ENCODE assay signal across 11 cellular contexts in the genomic region with DNA sequence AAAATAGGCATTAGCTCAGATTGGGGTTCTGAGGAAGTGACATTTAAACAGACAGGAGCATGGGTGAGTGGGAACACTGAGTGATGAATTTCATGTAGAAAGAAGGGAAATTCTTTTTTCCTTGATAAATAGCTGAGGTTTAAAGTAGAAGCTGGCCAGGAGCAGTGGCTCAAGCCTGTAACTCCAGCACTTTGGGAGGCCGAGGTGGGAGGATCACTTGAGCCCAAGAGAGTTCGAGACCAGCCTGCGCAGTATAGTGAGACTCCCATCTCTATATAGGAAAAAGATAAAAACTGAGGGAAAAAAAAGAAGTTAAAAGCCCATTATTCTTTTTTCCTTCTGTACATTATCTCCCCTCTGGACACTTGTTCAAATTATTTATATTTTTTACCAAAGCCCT. TPM values are rescaled to one million over a fixed set of nuclear protein-coding genes. Genes with fewer than 3 reads are reported as not detected.
DNase-seq lines count a peak whose midpoint lies in the region; ATAC-seq, FAIRE-seq and TF ChIP-seq lines count a peak whose summit lies in the region.
"Had no signal": no experiment of that assay in that cellular context is flagged by ENCODE, and none has a peak within 500 bp of the region (broad histone marks: within the 10 kb centered on the region; RNA-seq: fewer than 3 reads in every experiment).

No MANE protein-coding gene starts in this region.

- H3K9me1 ChIP-seq in keratinocyte (ENCODE audit: control insufficient read depth, extremely low read depth, insufficient read depth, low read length) = no peaks in the 10 kb centered on the region

- H2BK15ac ChIP-seq in mesendoderm (replicated peaks; ENCODE audit: low read depth) = no peak overlapping the region

- no peak overlapping the region for H3K18ac ChIP-seq in mesendoderm (ENCODE audit: low read length)

- no peak overlapping the region for H3K23ac ChIP-seq in mesendoderm (ENCODE audit: low read length)

- H3K4me2 ChIP-seq in keratinocyte (ENCODE audit: control insufficient read depth, extremely low read depth, insufficient read depth, low read depth, low read length) (peak overlapping the region; percentile 2), mesendoderm (ENCODE audit: low read length) (no peak overlapping the region)

- no CpG with 5 or more reads among the region's 3 CpGs for WGBS in mesendoderm (ENCODE audit: extremely low coverage, insufficient coverage, low lambda C conversion rate)

- ATAC-seq in WTC11 (no peak), GM21447 (IDR thresholded peaks at IDR 0.05; ENCODE audit: unreplicated experiment) (no peak)

- H3K4ac ChIP-seq in mesendoderm (ENCODE audit: low read depth, low read length) = no peak overlapping the region

- FAIRE-seq in keratinocyte (lab: Jason Lieb, UNC) = no peak
- FAIRE-seq: colon, HTR-8/SVneo had no signal

- H3K9me3 Mint-ChIP-seq in activated naive CD4-positive, alpha-beta T cell treated with anti-CD3 and anti-CD28 coated beads, Interleukin-2, amount 10 ng/mL, durations not matched to agents 7 days and 5 days = no peaks in the 10 kb centered on the region
- H3K9me3 Mint-ChIP-seq in WTC11 = no peaks in the 10 kb centered on the region
- no peaks in the 10 kb centered on the region for H3K9me3 Mint-ChIP-seq in type B pancreatic cell

- H3K27me3 ChIP-seq in keratinocyte (ENCODE audit: control insufficient read depth, extremely low read depth, insufficient read depth, low read length) (no peaks in the 10 kb centered on the region), mesendoderm (ENCODE audit: insufficient read depth, low read length, poor library complexity) (no peaks in the 10 kb centered on the region)

- dilution Hi-C loops in keratinocyte (cut with MboI; ENCODE audit: extremely low pct_ligation_motif_present, low sequenced_read_pairs) = no loop called here

- H3K4me1 ChIP-seq in keratinocyte (ENCODE audit: control insufficient read depth, extremely low read depth, insufficient read depth, low read length) (peaks cover 62% of the 10 kb centered on the region), mesendoderm (ENCODE audit: control insufficient read depth, low read depth, low read length) (peaks cover 8% of the 10 kb centered on the region)

- H4K5ac ChIP-seq in mesendoderm (ENCODE audit: low read length) = no peak overlapping the region

- H3K27ac ChIP-seq in keratinocyte (ENCODE audit: control insufficient read depth, insufficient read depth, low read length) (peak overlapping the region; percentile 4), mesendoderm (ENCODE audit: low read depth, low read length) (no peak overlapping the region)

- POLR2A ChIA-PET in WTC11 (lab: Charles Lee) = no interaction called here

- no peak overlapping the region for H4K8ac ChIP-seq in mesendoderm (ENCODE audit: low read depth, low read length)

- H4K20me1 ChIP-seq in keratinocyte (ENCODE audit: control insufficient read depth, extremely low read depth, insufficient read depth, low read length) = peaks cover 46% of the 10 kb centered on the region

- peaks cover 72% of the 10 kb centered on the region for H3K36me3 Mint-ChIP-seq in activated naive CD4-positive, alpha-beta T cell treated with anti-CD3 and anti-CD28 coated beads, Interleukin-2, amount 10 ng/mL, durations not matched to agents 7 days and 5 days
- peaks cover 10% of the 10 kb centered on the region for H3K36me3 Mint-ChIP-seq in WTC11
- H3K36me3 Mint-ChIP-seq in type B pancreatic cell = peaks cover 23% of the 10 kb centered on the region

- peak overlapping the region; percentile 91 for H3K27ac Mint-ChIP-seq in activated naive CD4-positive, alpha-beta T cell treated with anti-CD3 and anti-CD28 coated beads, Interleukin-2, amount 10 ng/mL, durations not matched to agents 7 days and 5 days
- H3K27ac Mint-ChIP-seq in WTC11 (peak overlapping the region; percentile 74), type B pancreatic cell (peak overlapping the region; percentile 77)

- H3K79me1 ChIP-seq in mesendoderm (ENCODE audit: low read length) = no peaks in the 10 kb centered on the region

- TF ChIP-seq CTCF in WTC11 (IDR thresholded peaks at IDR 0.05) = no peak
- TF ChIP-seq CTCF in keratinocyte (optimal IDR thresholded peaks at IDR 0.05 in 1 of 3, IDR thresholded peaks at IDR 0.05 in 1 of 3, conservative IDR thresholded peaks at IDR 0.05 in 1 of 3; ENCODE audit: extremely low read depth in 1 of 3, insufficient read depth in 2 of 3, low read length in 3 of 3) = no peak
- no peak for TF ChIP-seq CTCF in type B pancreatic cell (conservative IDR thresholded peaks at IDR 0.05)

- intact Hi-C loops in head of caudate nucleus (cut with DNase I) = loop anchor here (5.0 kb wide), 1 partner anchor 37 kb away; a partner anchor contains a TSS

- no peak overlapping the region for H2AFZ ChIP-seq in keratinocyte (ENCODE audit: control insufficient read depth, low read length)

- no peak overlapping the region for H2BK5ac ChIP-seq in mesendoderm (ENCODE audit: low read length)

- H3K27me3 Mint-ChIP-seq in activated naive CD4-positive, alpha-beta T cell treated with anti-CD3 and anti-CD28 coated beads, Interleukin-2, amount 10 ng/mL, durations not matched to agents 7 days and 5 days = no peaks in the 10 kb centered on the region
- H3K27me3 Mint-ChIP-seq in WTC11 (ENCODE audit: low read depth) (no peaks in the 10 kb centered on the region; the same call in 1 of the 2 replicates), type B pancreatic cell (no peaks in the 10 kb centered on the region)

- H3K4me3 ChIP-seq in keratinocyte (ENCODE audit: control insufficient read depth in 2 of 3, extremely low read depth in 1 of 3, insufficient read depth in 2 of 3, low read depth in 1 of 3, low read length in 3 of 3) = no peak overlapping the region
- no peak overlapping the region for H3K4me3 ChIP-seq in mesendoderm (ENCODE audit: low read length)

- H3K56ac ChIP-seq in mesendoderm (ENCODE audit: low read length) = no peak overlapping the region

- H3K9me3 ChIP-seq in keratinocyte (ENCODE audit: control insufficient read depth, low read depth, low read length) = no peaks in the 10 kb centered on the region

- H3K79me2 ChIP-seq in keratinocyte (ENCODE audit: control insufficient read depth, insufficient read depth, low read length) (peaks cover 96% of the 10 kb centered on the region), mesendoderm (ENCODE audit: control insufficient read depth, insufficient read depth, low read length) (peaks cover 84% of the 10 kb centered on the region)

- no peak for DNase-seq in activated naive CD4-positive, alpha-beta T cell treated with anti-CD3 and anti-CD28 coated beads, Interleukin-2, amount 10 ng/mL, durations not matched to agents 7 days and 5 days
- DNase-seq in activated naive CD4-positive, alpha-beta T cell (lab: John Stamatoyannopoulos, UW) = no peak
- DNase-seq in WTC11 (ENCODE audit: low spot score) (no peak), keratinocyte (ENCODE audit: low read depth, low spot score) (no peak), type B pancreatic cell (ENCODE audit: extremely low spot score, unreplicated experiment) (no peak), head of caudate nucleus (no peak), mesendoderm (no peak)
- DNase-seq: NCI-H2081 had no signal

- H2AK5ac ChIP-seq in mesendoderm (ENCODE audit: low read length) = no peak overlapping the region

- peak overlapping the region; percentile 84 for H3K4me3 Mint-ChIP-seq in activated naive CD4-positive, alpha-beta T cell treated with anti-CD3 and anti-CD28 coated beads, Interleukin-2, amount 10 ng/mL, durations not matched to agents 7 days and 5 days
- H3K4me3 Mint-ChIP-seq in WTC11 = no peak overlapping the region
- peak overlapping the region; percentile 47 for H3K4me3 Mint-ChIP-seq in type B pancreatic cell

- no peak overlapping the region for H3K9ac ChIP-seq in keratinocyte (ENCODE audit: control insufficient read depth, extremely low read depth, insufficient read depth, low read length)
- H3K9ac ChIP-seq in mesendoderm (ENCODE audit: low read length) = no peak overlapping the region

- peaks cover 76% of the 10 kb centered on the region for H3K4me1 Mint-ChIP-seq in activated naive CD4-positive, alpha-beta T cell treated with anti-CD3 and anti-CD28 coated beads, Interleukin-2, amount 10 ng/mL, durations not matched to agents 7 days and 5 days
- H3K4me1 Mint-ChIP-seq in WTC11 (peaks cover 78% of the 10 kb centered on the region), type B pancreatic cell (ENCODE audit: unreplicated experiment) (peaks cover 48% of the 10 kb centered on the region)

- peaks cover 5 to 26% of the 10 kb centered on the region in 2 experiments for H3K36me3 ChIP-seq in keratinocyte (ENCODE audit: control insufficient read depth in 2 of 2, extremely low read depth in 1 of 2, insufficient read depth in 2 of 2, low read length in 2 of 2)
- no peaks in the 10 kb centered on the region for H3K36me3 ChIP-seq in mesendoderm (ENCODE audit: control insufficient read depth, insufficient read depth, low read length)

- H2BK120ac ChIP-seq in mesendoderm (ENCODE audit: low read depth, low read length) = no peak overlapping the region

- CTCF ChIA-PET in activated naive CD4-positive, alpha-beta T cell treated with anti-CD3 and anti-CD28 coated beads, Interleukin-2, amount 10 ng/mL, durations not matched to agents 7 days and 5 days (lab: Charles Lee) = interaction anchor here (1.1 kb wide), 1 partner anchor 53 kb away, joined by 3 read pairs; no protein-coding TSS in a partner anchor
- CTCF ChIA-PET in WTC11 (lab: Charles Lee) = no interaction called here

RNA-seq across cellular contexts. Expression of a gene that starts 9.1 kb away (rescaled TPM):
- total RNA-seq in WTC11 (2021) (318 to 358 TPM (median 326 TPM) in 3 replicates), type B pancreatic cell (ENCODE audit: low replicate concordance) (220 and 287 TPM in 2 replicates)
- polyA plus RNA-seq in keratinocyte = 164 to 238 TPM (median 230 TPM) in 3 replicates
- 149 TPM for polyA plus RNA-seq in keratinocyte (2011; ENCODE audit: low read depth)
- polyA plus RNA-seq in keratinocyte (2011; cell fraction: cytosol; rRNA removed) = 154 and 156 TPM in 2 replicates
- 171 and 186 TPM in 2 replicates for polyA plus RNA-seq in keratinocyte (2011; cell fraction: nucleus; rRNA removed)
- 128 and 184 TPM in 2 replicates for polyA plus RNA-seq in keratinocyte (2012; ENCODE audit: low replicate concordance)
- polyA minus RNA-seq in keratinocyte = 160 to 224 TPM (median 169 TPM) in 3 replicates
- polyA minus RNA-seq in keratinocyte (2011; cell fraction: cytosol; rRNA and poly(A)+ RNA removed) = 138 TPM
- 79.5 and 115 TPM in 2 replicates for polyA minus RNA-seq in keratinocyte (2011; cell fraction: nucleus; rRNA and poly(A)+ RNA removed)
- polyA plus RNA-seq in mesendoderm (2013, experiment 1 of 2) = 258 TPM
- 258 TPM for polyA plus RNA-seq in mesendoderm (2013, experiment 2 of 2)

RNA-seq across cellular contexts. Expression of a gene that starts 28.5 kb away (rescaled TPM):
- total RNA-seq in WTC11 (2021) (not detected in 3 replicates), type B pancreatic cell (ENCODE audit: low replicate concordance) (0.97 and 3.1 TPM in 2 replicates)
- polyA plus RNA-seq in keratinocyte = not detected in 3 replicates
- polyA plus RNA-seq in keratinocyte (2011; ENCODE audit: low read depth) = not detected
- not detected in 2 replicates for polyA plus RNA-seq in keratinocyte (2011; cell fraction: cytosol; rRNA removed)
- polyA plus RNA-seq in keratinocyte (2011; cell fraction: nucleus; rRNA removed) = not detected in 2 replicates
- polyA plus RNA-seq in keratinocyte (2012; ENCODE audit: low replicate concordance) = not detected in 2 replicates
- not detected in 3 replicates for polyA minus RNA-seq in keratinocyte
- polyA minus RNA-seq in keratinocyte (2011; cell fraction: cytosol; rRNA and poly(A)+ RNA removed) = not detected
- not detected in 2 replicates for polyA minus RNA-seq in keratinocyte (2011; cell fraction: nucleus; rRNA and poly(A)+ RNA removed)
- not detected for polyA plus RNA-seq in mesendoderm (2013, experiment 1 of 2)
- polyA plus RNA-seq in mesendoderm (2013, experiment 2 of 2) = 0.13 TPM

RNA-seq across cellular contexts. Expression of a gene that starts 37.0 kb away (rescaled TPM):
- total RNA-seq in WTC11 (2021) (1.2 to 2.3 TPM (median 1.4 TPM) in 3 replicates), type B pancreatic cell (ENCODE audit: low replicate concordance) (3.5 and 6.4 TPM in 2 replicates)
- polyA plus RNA-seq in keratinocyte = 3.6 to 5.1 TPM (median 4.1 TPM) in 3 replicates
- polyA plus RNA-seq in keratinocyte (2011; ENCODE audit: low read depth) = 1.0 TPM
- polyA plus RNA-seq in keratinocyte (2011; cell fraction: cytosol; rRNA removed) = 4.0 and 4.6 TPM in 2 replicates
- 4.2 and 6.3 TPM in 2 replicates for polyA plus RNA-seq in keratinocyte (2011; cell fraction: nucleus; rRNA removed)
- 1.7 and 2.3 TPM in 2 replicates for polyA plus RNA-seq in keratinocyte (2012; ENCODE audit: low replicate concordance)
- 1.6 to 24.1 TPM (median 1.6 TPM) in 3 replicates for polyA minus RNA-seq in keratinocyte
- polyA minus RNA-seq in keratinocyte (2011; cell fraction: cytosol; rRNA and poly(A)+ RNA removed) = 5.6 TPM
- 6.1 and 6.3 TPM in 2 replicates for polyA minus RNA-seq in keratinocyte (2011; cell fraction: nucleus; rRNA and poly(A)+ RNA removed)
- 1.2 TPM for polyA plus RNA-seq in mesendoderm (2013, experiment 1 of 2)
- 1.1 TPM for polyA plus RNA-seq in mesendoderm (2013, experiment 2 of 2)
